21 cellular contexts compared by ENCODE assay signal in the genomic region with DNA sequence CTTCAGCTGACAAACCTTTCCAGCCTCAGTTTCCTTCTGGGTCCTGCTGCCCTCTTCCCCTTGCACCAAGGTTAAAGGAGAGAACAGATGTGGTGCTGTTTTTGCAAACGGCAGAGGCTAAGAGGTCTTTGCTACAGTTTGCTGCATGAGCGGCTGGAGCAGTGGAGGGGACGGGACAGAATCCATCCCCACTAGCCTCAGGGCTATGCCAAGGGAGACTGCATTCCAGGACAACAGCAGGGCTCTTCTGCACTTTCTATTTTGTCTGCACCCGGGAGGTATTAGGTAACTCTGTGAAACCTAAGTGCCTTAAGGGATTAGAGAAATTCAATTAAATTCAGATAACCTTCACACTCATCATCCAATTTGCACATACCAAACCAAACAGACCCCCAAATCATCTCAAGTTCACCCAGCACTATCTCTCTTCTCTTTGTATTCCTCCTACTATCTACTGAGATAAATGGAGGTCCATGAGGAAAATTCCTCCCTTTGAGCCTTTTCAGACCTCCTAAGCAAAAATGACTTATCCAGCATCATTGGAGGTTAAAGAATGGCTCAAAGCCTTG.
DNase-seq lines count a peak whose midpoint lies in the region; ATAC-seq and TF ChIP-seq lines count a peak whose summit lies in the region.
"Had no signal": no experiment of that assay in that cellular context is flagged by ENCODE, and none has a peak within 500 bp of the region (broad histone marks: within the 10 kb centered on the region; RNA-seq: fewer than 3 reads in every experiment).

No MANE protein-coding gene starts in this region.

- WGBS in endodermal cell (ENCODE audit: insufficient coverage in 1 of 2, insufficient read length in 1 of 2), 2 experiments = 34 to 63% methylated on average over 2 to 4 of the region's 4 CpGs
- WGBS in mesendoderm (ENCODE audit: extremely low coverage, insufficient coverage, low lambda C conversion rate) = no CpG with 5 or more reads among the region's 4 CpGs

- H3K4me1 ChIP-seq in endodermal cell (ENCODE audit: control insufficient read depth, insufficient read depth, low read length) (peaks cover 8% of the 10 kb centered on the region), mesendoderm (ENCODE audit: control insufficient read depth, low read depth, low read length) (peaks cover 16% of the 10 kb centered on the region)
- H3K4me1 ChIP-seq: A549, Caco-2 had no signal

- H3K27ac Mint-ChIP-seq in natural killer cell treated with Interleukin-12 subunit alpha and Interleukin-12 subunit beta and Interleukin-15 and Interleukin-18, amount 100 ng/mL, for 72 hours = no peak overlapping the region
- no peak overlapping the region for H3K27ac Mint-ChIP-seq in natural killer cell
- H3K27ac Mint-ChIP-seq in endodermal cell = peak overlapping the region; percentile 22
- H3K27ac Mint-ChIP-seq: CD4-positive, alpha-beta T cell; HFFc6 had no signal

- no peak overlapping the region for H3K4me3 ChIP-seq in endodermal cell (ENCODE audit: low read length)
- H3K4me3 ChIP-seq in mesendoderm (ENCODE audit: low read length) = no peak overlapping the region
- no peak overlapping the region for H3K4me3 ChIP-seq in MG63
- H3K4me3 ChIP-seq: A549, GM23248 had no signal

- H3K9me3 ChIP-seq in endodermal cell (ENCODE audit: control insufficient read depth, low read length) (peaks cover 25% of the 10 kb centered on the region), MG63 (no peaks in the 10 kb centered on the region)
- H3K9me3 ChIP-seq: A549, Caco-2 had no signal

- no peaks in the 10 kb centered on the region for H3K79me2 ChIP-seq in mesendoderm (ENCODE audit: control insufficient read depth, insufficient read depth, low read length)

- H3K27me3 Mint-ChIP-seq in natural killer cell treated with Interleukin-12 subunit alpha and Interleukin-12 subunit beta and Interleukin-15 and Interleukin-18, amount 100 ng/mL, for 72 hours = peaks cover 18 to 45% of the 10 kb centered on the region in 2 donors
- H3K27me3 Mint-ChIP-seq in natural killer cell (ENCODE audit: low read depth in 2 of 2) (peaks cover 15 to 18% of the 10 kb centered on the region in 2 donors), endodermal cell (ENCODE audit: insufficient read depth) (peaks cover 86% of the 10 kb centered on the region)

- no peak overlapping the region for H2BK15ac ChIP-seq in mesendoderm (replicated peaks; ENCODE audit: low read depth)

- H3K56ac ChIP-seq in mesendoderm (ENCODE audit: low read length) = no peak overlapping the region

- ATAC-seq in natural killer cell treated with Interleukin-12 subunit alpha and Interleukin-12 subunit beta and Interleukin-15 and Interleukin-18, amount 100 ng/mL, for 72 hours = no peak
- no peak for ATAC-seq in natural killer cell
- ATAC-seq: A549, HCT116, HepG2 had no signal

- H3K36me3 ChIP-seq in endodermal cell (ENCODE audit: control insufficient read depth, insufficient read depth, low read length) = no peaks in the 10 kb centered on the region
- H3K36me3 ChIP-seq in mesendoderm (ENCODE audit: control insufficient read depth, insufficient read depth, low read length) = no peaks in the 10 kb centered on the region
- H3K36me3 ChIP-seq in MG63 = no peaks in the 10 kb centered on the region

- H3K9ac ChIP-seq in endodermal cell (ENCODE audit: extremely low read depth, low read length, poor library complexity, severe bottlenecking) (no peak overlapping the region), mesendoderm (ENCODE audit: low read length) (no peak overlapping the region)
- H3K9ac ChIP-seq: GM23248 had no signal

- no peak overlapping the region for H3K18ac ChIP-seq in mesendoderm (ENCODE audit: low read length)

- H3K27me3 ChIP-seq in endodermal cell (ENCODE audit: control insufficient read depth, insufficient read depth, low read length, poor library complexity, severe bottlenecking) (peaks cover 82% of the 10 kb centered on the region), mesendoderm (ENCODE audit: insufficient read depth, low read length, poor library complexity) (no peaks in the 10 kb centered on the region), MG63 (no peaks in the 10 kb centered on the region)

- TF ChIP-seq CTCF in natural killer cell (IDR thresholded peaks at IDR 0.05) = no peak
- no peak for TF ChIP-seq CTCF in endodermal cell (conservative IDR thresholded peaks at IDR 0.05)

- H3K27ac ChIP-seq in endodermal cell (ENCODE audit: low read depth, low read length) = no peak overlapping the region
- H3K27ac ChIP-seq in mesendoderm (ENCODE audit: low read depth, low read length) = no peak overlapping the region
- H3K27ac ChIP-seq: 22Rv1, A549, C4-2B, GM23248, HL-60 had no signal

- H3K79me1 ChIP-seq in mesendoderm (ENCODE audit: low read length) = no peaks in the 10 kb centered on the region

- H3K9me3 Mint-ChIP-seq in natural killer cell treated with Interleukin-12 subunit alpha and Interleukin-12 subunit beta and Interleukin-15 and Interleukin-18, amount 100 ng/mL, for 72 hours = no peaks in the 10 kb centered on the region
- H3K9me3 Mint-ChIP-seq in natural killer cell (no peaks in the 10 kb centered on the region), endodermal cell (peaks cover 7% of the 10 kb centered on the region)
- H3K9me3 Mint-ChIP-seq: CD4-positive, alpha-beta T cell; HFFc6 had no signal

- no peak overlapping the region for H2BK5ac ChIP-seq in mesendoderm (ENCODE audit: low read length)

- H3K4ac ChIP-seq in mesendoderm (ENCODE audit: low read depth, low read length) = no peak overlapping the region

- H3K4me1 Mint-ChIP-seq in natural killer cell treated with Interleukin-12 subunit alpha and Interleukin-12 subunit beta and Interleukin-15 and Interleukin-18, amount 100 ng/mL, for 72 hours (ENCODE audit: low read depth in 2 of 2) = no peaks in the 10 kb centered on the region
- H3K4me1 Mint-ChIP-seq in natural killer cell = no peaks in the 10 kb centered on the region
- peaks cover 23% of the 10 kb centered on the region for H3K4me1 Mint-ChIP-seq in endodermal cell

- H2AK5ac ChIP-seq in mesendoderm (ENCODE audit: low read length) = no peak overlapping the region

- H2BK120ac ChIP-seq in mesendoderm (ENCODE audit: low read depth, low read length) = no peak overlapping the region

- no peak overlapping the region for H4K5ac ChIP-seq in mesendoderm (ENCODE audit: low read length)

- no peak overlapping the region for H4K8ac ChIP-seq in mesendoderm (ENCODE audit: low read depth, low read length)

- no peak overlapping the region for H3K4me3 Mint-ChIP-seq in natural killer cell treated with Interleukin-12 subunit alpha and Interleukin-12 subunit beta and Interleukin-15 and Interleukin-18, amount 100 ng/mL, for 72 hours
- H3K4me3 Mint-ChIP-seq in natural killer cell (no peak overlapping the region), endodermal cell (peak overlapping the region; percentile 2)
- H3K4me3 Mint-ChIP-seq: CD4-positive, alpha-beta T cell; HFFc6 had no signal

- intact Hi-C loops in natural killer cell (cut with micrococcal nuclease) (no loop called here), cardiac septum (cut with DNase I) (no loop called here)

- H3K4me2 ChIP-seq in mesendoderm (ENCODE audit: low read length) = no peak overlapping the region
- H3K4me2 ChIP-seq: A549 had no signal

- H3K36me3 Mint-ChIP-seq in natural killer cell treated with Interleukin-12 subunit alpha and Interleukin-12 subunit beta and Interleukin-15 and Interleukin-18, amount 100 ng/mL, for 72 hours = no peaks in the 10 kb centered on the region
- H3K36me3 Mint-ChIP-seq in natural killer cell (no peaks in the 10 kb centered on the region), endodermal cell (ENCODE audit: low read depth) (no peaks in the 10 kb centered on the region)

- H3K23ac ChIP-seq in mesendoderm (ENCODE audit: low read length) = no peak overlapping the region

- peak; percentile 37 for DNase-seq in natural killer cell treated with Interleukin-12 subunit alpha and Interleukin-12 subunit beta and Interleukin-15 and Interleukin-18, amount 100 ng/mL, for 72 hours (ENCODE audit: low spot score)
- DNase-seq in natural killer cell (no peak), endodermal cell (no peak), mesendoderm (peak; percentile 94), cardiac septum (ENCODE audit: low spot score) (no peak), MG63 (no peak), cerebellum (ENCODE audit: low spot score) (no peak)
- no peak for DNase-seq in effector CD8-positive, alpha-beta T cell (lab: John Stamatoyannopoulos, UW)
- DNase-seq: AML-193; Caco-2; CD4-positive, alpha-beta T cell; GDM1; GM23248; H7; HFFc6 had no signal

Comparison
In these comparisons a context has a peak if more than half of its experiments do, and no peak if none do; other contexts are left out.
1. DNase-seq: peak in natural killer cell treated with Interleukin-12 subunit alpha and Interleukin-12 subunit beta and Interleukin-15 and Interleukin-18, amount 100 ng/mL, for 72 hours (single experiment) and mesendoderm (single experiment); none in natural killer cell (single experiment), endodermal cell (single experiment), cardiac septum (single experiment), MG63 (single experiment), effector CD8-positive, alpha-beta T cell (single experiment) and cerebellum (single experiment).